Comparison of ENCODE assay signal across 13 cellular contexts in genomic region chr5:181133610-181134231, GRCh38. TPM values are rescaled to one million over a fixed set of nuclear protein-coding genes. Genes with fewer than 3 reads are reported as not detected.
A peak's percentile ranks its signal among the peaks of the same experiment; 100 is the strongest.
DNase-seq lines count a peak whose midpoint lies in the region; ATAC-seq lines count a peak whose summit lies in the region.
"Had no signal": no experiment of that assay in that cellular context is flagged by ENCODE, and none has a peak within 500 bp of the region (broad histone marks: within the 10 kb centered on the region; RNA-seq: fewer than 3 reads in every experiment).

No MANE protein-coding gene starts in this region.

- no peaks in the 10 kb centered on the region for H3K36me3 ChIP-seq in CD4-positive, alpha-beta memory T cell (ENCODE audit: insufficient read depth, low read length)
- H3K36me3 ChIP-seq: suprapubic skin had no signal

- CTCF ChIA-PET in CD4-positive, alpha-beta memory T cell (lab: Charles Lee; ENCODE audit: partially characterized antibody), result no interaction called here

- H3K4me3 Mint-ChIP-seq in stimulated activated naive CD8-positive, alpha-beta T cell treated with anti-CD3 and anti-CD28 coated beads, Interleukin-15, amount 100 ng/mL, for 72 hours, result no peak overlapping the region
- no peak overlapping the region for H3K4me3 Mint-ChIP-seq in CD4-positive, alpha-beta memory T cell

- no peaks in the 10 kb centered on the region for H3K36me3 Mint-ChIP-seq in CD4-positive, alpha-beta memory T cell

- POLR2A ChIA-PET in CD4-positive, alpha-beta memory T cell (lab: Charles Lee; ENCODE audit: partially characterized antibody), result no interaction called here

- intact Hi-C loops in CD4-positive, alpha-beta memory T cell (cut with micrococcal nuclease), result no loop called here

- no peak overlapping the region for H3K27ac ChIP-seq in CD4-positive, alpha-beta memory T cell (ENCODE audit: low read depth, low read length)
- H3K27ac ChIP-seq: suprapubic skin had no signal

- H3K4me1 Mint-ChIP-seq in stimulated activated naive CD8-positive, alpha-beta T cell treated with anti-CD3 and anti-CD28 coated beads, Interleukin-15, amount 100 ng/mL, for 72 hours, result no peaks in the 10 kb centered on the region
- peaks cover 0 to 1% (median 0%) of the 10 kb centered on the region in 4 donors for H3K4me1 Mint-ChIP-seq in CD4-positive, alpha-beta memory T cell

- H3K27me3 Mint-ChIP-seq in stimulated activated naive CD8-positive, alpha-beta T cell treated with anti-CD3 and anti-CD28 coated beads, Interleukin-15, amount 100 ng/mL, for 72 hours, result peaks cover 56% of the 10 kb centered on the region
- H3K27me3 Mint-ChIP-seq in CD4-positive, alpha-beta memory T cell, result peaks cover 30% of the 10 kb centered on the region in 2 donors

- H3K27ac Mint-ChIP-seq in stimulated activated naive CD8-positive, alpha-beta T cell treated with anti-CD3 and anti-CD28 coated beads, Interleukin-15, amount 100 ng/mL, for 72 hours, result no peak overlapping the region
- H3K27ac Mint-ChIP-seq in CD4-positive, alpha-beta memory T cell, result peak overlapping the region in 1 of 7 donors; percentile 5
- H3K27ac Mint-ChIP-seq: progenitor cell of endocrine pancreas had no signal

- DNase-seq in GM04503 (ENCODE audit: low read depth) (peak; percentile 9), RPMI7951 (ENCODE audit: low read depth) (peak; percentile 83), fibroblast of peridontal ligament (ENCODE audit: extremely low read depth) (peak; percentile 13), renal cortical epithelial cell (ENCODE audit: low read depth) (peak; percentile 76)
- DNase-seq in activated CD4-positive, CD25-positive, alpha-beta regulatory T cell treated with anti-CD3 and anti-CD28 coated beads, Interleukin-2, amount 50 U/mL, for 72 hours, result no peak
- DNase-seq in stimulated activated naive CD8-positive, alpha-beta T cell treated with anti-CD3 and anti-CD28 coated beads, Interleukin-15, amount 100 ng/mL, for 72 hours, result no peak
- DNase-seq in CD4-positive, alpha-beta memory T cell, result no peak
- DNase-seq in activated CD4-positive, alpha-beta T cell treated with anti-CD3 and anti-CD28 coated beads for 4 hours, result no peak
- DNase-seq: NCI-H526 treated with DMSO at 0.1 percent for 48 hours had no signal

- peaks cover 6 to 16% of the 10 kb centered on the region in 2 donors for H3K9me3 Mint-ChIP-seq in stimulated activated naive CD8-positive, alpha-beta T cell treated with anti-CD3 and anti-CD28 coated beads, Interleukin-15, amount 100 ng/mL, for 72 hours
- peaks cover 2 to 28% (median 21%) of the 10 kb centered on the region in 8 donors for H3K9me3 Mint-ChIP-seq in CD4-positive, alpha-beta memory T cell

- H3K27me3 ChIP-seq in CD4-positive, alpha-beta memory T cell (ENCODE audit: insufficient read depth, low read length), result no peaks in the 10 kb centered on the region

- H3K4me1 ChIP-seq in CD4-positive, alpha-beta memory T cell (ENCODE audit: insufficient read depth, low read length), result no peaks in the 10 kb centered on the region

- H3K9me3 ChIP-seq in CD4-positive, alpha-beta memory T cell (ENCODE audit: control insufficient read depth in 1 of 2, low read length in 2 of 2), result no peaks in the 10 kb centered on the region
- H3K9me3 ChIP-seq: suprapubic skin had no signal

- no peak overlapping the region for H3K4me3 ChIP-seq in CD4-positive, alpha-beta memory T cell (ENCODE audit: low read length in 2 of 2)
- H3K4me3 ChIP-seq: GM12878, suprapubic skin had no signal

- no peak for ATAC-seq in stimulated activated naive CD8-positive, alpha-beta T cell treated with anti-CD3 and anti-CD28 coated beads, Interleukin-15, amount 100 ng/mL, for 72 hours

RNA-seq across cellular contexts. Expression of gene OR2V1, which starts 2.8 kb away (rescaled TPM):
- not detected in 2 replicates for total RNA-seq in RPMI7951 (2014; rRNA removed; shearing (Covaris generic))
- not detected in 2 replicates for total RNA-seq in renal cortical epithelial cell
- not detected for total RNA-seq in CD4-positive, alpha-beta memory T cell
- polyA plus RNA-seq in CD4-positive, alpha-beta memory T cell, result not detected
- total RNA-seq: GM12878, progenitor cell of endocrine pancreas, suprapubic skin had no signal
- polyA plus RNA-seq: esophagus had no signal

RNA-seq across cellular contexts. Expression of gene OR2V2, which starts 13.7 kb away (rescaled TPM):
- not detected in 2 replicates for total RNA-seq in RPMI7951 (2014; rRNA removed; shearing (Covaris generic))
- total RNA-seq in renal cortical epithelial cell, result not detected in 2 replicates
- total RNA-seq in CD4-positive, alpha-beta memory T cell, result not detected
- not detected for polyA plus RNA-seq in CD4-positive, alpha-beta memory T cell
- total RNA-seq: GM12878, progenitor cell of endocrine pancreas, suprapubic skin had no signal
- polyA plus RNA-seq: esophagus had no signal

Comparison
In these comparisons a context has a peak if more than half of its experiments do, and no peak if none do; other contexts are left out.
1. DNase-seq: peak in GM04503 (single experiment), RPMI7951 (single experiment), fibroblast of peridontal ligament (single experiment) and renal cortical epithelial cell (single experiment); none in activated CD4-positive, CD25-positive, alpha-beta regulatory T cell treated with anti-CD3 and anti-CD28 coated beads, Interleukin-2, amount 50 U/mL, for 72 hours (single experiment), stimulated activated naive CD8-positive, alpha-beta T cell treated with anti-CD3 and anti-CD28 coated beads, Interleukin-15, amount 100 ng/mL, for 72 hours (0 of 2), CD4-positive, alpha-beta memory T cell (0 of 5) and activated CD4-positive, alpha-beta T cell treated with anti-CD3 and anti-CD28 coated beads for 4 hours (0 of 2).